Comparison of ENCODE assay signal across 9 cellular contexts in genomic region chr14:49461529-49462401, GRCh38.
A peak's percentile ranks its signal among the peaks of the same experiment; 100 is the strongest.
DNase-seq lines count a peak whose midpoint lies in the region; ATAC-seq and TF ChIP-seq lines count a peak whose summit lies in the region.
"Had no signal": no experiment of that assay in that cellular context is flagged by ENCODE, and none has a peak within 500 bp of the region (broad histone marks: within the 10 kb centered on the region; RNA-seq: fewer than 3 reads in every experiment).

No MANE protein-coding gene starts in this region.

- 3 to 11% (median 6%) methylated on average over 2 of the region's 2 CpGs for WGBS in adrenal gland, 4 donors
- no CpG with 5 or more reads among the region's 2 CpGs for WGBS in iPS DF 6.9 (ENCODE audit: insufficient coverage, insufficient read length)

- no peak overlapping the region for H3K27ac Mint-ChIP-seq in GM23338

- H3K4me1 Mint-ChIP-seq in GM23338: peaks cover 12% of the 10 kb centered on the region; the same call in 2 of the 3 replicates

- TF ChIP-seq POLR2A in adrenal gland (IDR thresholded peaks at IDR 0.05): no peak

- no peak overlapping the region for H2AFZ ChIP-seq in GM23338

- intact Hi-C loops in adrenal gland (cut with DNase I): no loop called here

- no peak overlapping the region for H3K4me3 Mint-ChIP-seq in GM23338

- H3K9me3 Mint-ChIP-seq in GM23338: no peaks in the 10 kb centered on the region

- ATAC-seq in GM23338: peak; percentile 76

- peak; percentile 57 to 59 for DNase-seq in NCI-H2081 (lab: John Stamatoyannopoulos, UW)
- DNase-seq in NCI-H2081 treated with DMSO at 0.1 percent for 48 hours (lab: John Stamatoyannopoulos, UW): no peak
- peak; percentile 92 for DNase-seq in GM23338 (ENCODE audit: low spot score)
- DNase-seq in LHCN-M2 (ENCODE audit: low read depth): peak; percentile 75
- peak; percentile 49 for DNase-seq in SHP77 treated with DMSO at 0.1 percent for 48 hours (lab: John Stamatoyannopoulos, UW)
- DNase-seq in adrenal gland: peak; percentile 40 to 78 (median 59)
- peak; percentile 29 for DNase-seq in iPS DF 6.9 (ENCODE audit: low read depth, low spot score)
- peak; percentile 55 to 71 for DNase-seq in stimulated activated CD4-positive, alpha-beta T cell treated with anti-CD3 and anti-CD28 coated beads, Interleukin-2, amount 100 ng/mL, for 24 hours

- TF ChIP-seq CTCF in GM23338 (conservative IDR thresholded peaks at IDR 0.05; ENCODE audit: low read depth in 2 of 2) (peak; percentile 79 to 92), adrenal gland (IDR thresholded peaks at IDR 0.05) (peak; percentile 45 to 78 (median 62))

- H3K36me3 ChIP-seq in GM23338 (ENCODE audit: insufficient read depth) (no peaks in the 10 kb centered on the region), adrenal gland (replicated peaks in 1 of 2) (no peaks in the 10 kb centered on the region), iPS DF 6.9 (ENCODE audit: control insufficient read depth, insufficient read depth, low read length) (no peaks in the 10 kb centered on the region)
- H3K36me3 ChIP-seq: BLaER1 had no signal

- H3K79me2 ChIP-seq in GM23338 (replicated peaks; ENCODE audit: insufficient read depth): no peaks in the 10 kb centered on the region

- no peaks in the 10 kb centered on the region for H4K20me1 ChIP-seq in GM23338 (replicated peaks; ENCODE audit: insufficient read depth)
- H4K20me1 ChIP-seq: BLaER1 had no signal

- H3K4me1 ChIP-seq in GM23338 (ENCODE audit: insufficient read depth) (0 out of 2 replicates have a peak, but pooled peaks cover 6% of the 10 kb centered on the region), adrenal gland (replicated peaks in 1 of 2) (no peaks in the 10 kb centered on the region), iPS DF 6.9 (ENCODE audit: control insufficient read depth, insufficient read depth, low read length) (peaks cover 1% of the 10 kb centered on the region; the same call in 1 of the 2 replicates)
- H3K4me1 ChIP-seq: BLaER1 had no signal

- no peaks in the 10 kb centered on the region for H3F3A ChIP-seq in GM23338 (replicated peaks; ENCODE audit: low read depth)

- H3K27me3 ChIP-seq in GM23338 (ENCODE audit: insufficient read depth) (no peaks in the 10 kb centered on the region), adrenal gland (peaks cover 5% of the 10 kb centered on the region), iPS DF 6.9 (ENCODE audit: control insufficient read depth, insufficient read depth, low read length) (no peaks in the 10 kb centered on the region)
- H3K27me3 ChIP-seq: BLaER1 had no signal

- H3K27ac ChIP-seq in GM23338 (ENCODE audit: low read depth) (no peak overlapping the region), adrenal gland (no peak overlapping the region), iPS DF 6.9 (ENCODE audit: low read length) (no peak overlapping the region)
- H3K27ac ChIP-seq: BLaER1 had no signal

- no peaks in the 10 kb centered on the region for H3K9me3 ChIP-seq in adrenal gland (replicated peaks in 1 of 3)
- H3K9me3 ChIP-seq in iPS DF 6.9 (ENCODE audit: control insufficient read depth, insufficient read depth, low read length): no peaks in the 10 kb centered on the region
- H3K9me3 ChIP-seq: BLaER1 had no signal

- no peak overlapping the region for H3K4me2 ChIP-seq in GM23338
- H3K4me2 ChIP-seq: BLaER1 had no signal

- no peaks in the 10 kb centered on the region for H3K9me2 ChIP-seq in GM23338 (ENCODE audit: insufficient read depth)

- no peaks in the 10 kb centered on the region for H3K36me3 Mint-ChIP-seq in GM23338 (ENCODE audit: low read depth)

- H3K4me3 ChIP-seq in GM23338: no peak overlapping the region
- no peak overlapping the region for H3K4me3 ChIP-seq in adrenal gland
- no peak overlapping the region for H3K4me3 ChIP-seq in iPS DF 6.9 (ENCODE audit: low read length)
- H3K4me3 ChIP-seq: BLaER1 had no signal

- no peaks in the 10 kb centered on the region for H3K27me3 Mint-ChIP-seq in GM23338 (ENCODE audit: insufficient read depth, low read depth, poor library complexity)

TF ChIP-seq in GM23338, 12 proteins besides CTCF, POLR2A, EP300 and RAD21:
- TF ChIP-seq ZNF462 (CRISPR knock-in tag; IDR thresholded peaks at IDR 0.05): no peak
- no peak for TF ChIP-seq STAT1 (IDR thresholded peaks at IDR 0.05; ENCODE audit: unreplicated experiment)
- TF ChIP-seq ETS1 (IDR thresholded peaks at IDR 0.05): no peak
- TF ChIP-seq POLR2AphosphoS5 (IDR thresholded peaks at IDR 0.05; ENCODE audit: low read depth): no peak
- TF ChIP-seq CREB1 (CRISPR knock-in tag; IDR thresholded peaks at IDR 0.05; ENCODE audit: low read depth): no peak
